Comparison of ENCODE assay signal across 8 cellular contexts in the genomic region with DNA sequence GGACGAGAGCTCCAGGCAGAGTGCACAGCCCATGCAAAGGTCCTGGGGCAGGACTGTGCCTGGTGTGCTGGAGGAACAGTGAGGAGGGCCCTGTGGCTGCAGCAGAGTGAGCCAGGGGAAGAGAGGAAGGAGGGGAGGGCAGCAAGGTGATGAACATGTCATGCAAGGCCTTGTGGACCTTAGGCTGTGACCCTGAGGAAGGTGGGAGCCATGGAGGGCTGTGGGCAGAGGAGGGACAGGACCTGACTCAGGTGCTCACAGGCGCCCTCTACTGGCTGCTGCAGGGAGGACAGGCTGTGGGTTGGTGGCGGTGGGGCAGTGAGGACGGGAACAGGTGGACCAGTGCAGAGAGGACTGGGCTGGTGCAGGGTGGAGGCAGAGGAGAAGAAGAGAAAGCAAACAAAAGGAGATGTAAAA.
DNase-seq lines count a peak whose midpoint lies in the region; TF ChIP-seq lines count a peak whose summit lies in the region.

No MANE protein-coding gene starts in this region.

- H3K4me1 Mint-ChIP-seq in endodermal cell = no peaks in the 10 kb centered on the region

- peaks cover 2% of the 10 kb centered on the region for H3K9me3 Mint-ChIP-seq in endodermal cell

- peaks cover 3% of the 10 kb centered on the region for H3K9me3 ChIP-seq in endodermal cell (ENCODE audit: control insufficient read depth, low read length)
- no peaks in the 10 kb centered on the region for H3K9me3 ChIP-seq in sigmoid colon

- WGBS in endodermal cell (ENCODE audit: insufficient coverage in 1 of 2, insufficient read length in 1 of 2), 2 experiments = 74 to 81% methylated on average over 1 to 4 of the region's 4 CpGs
- 56 to 64% methylated on average over 4 of the region's 4 CpGs for WGBS in sigmoid colon, 2 donors

- H3K27ac ChIP-seq in endodermal cell (ENCODE audit: low read depth, low read length) = no peak overlapping the region
- H3K27ac ChIP-seq in sigmoid colon = no peak overlapping the region

- no peak for TF ChIP-seq EP300 in sigmoid colon (IDR thresholded peaks at IDR 0.05)

- H3K4me3 Mint-ChIP-seq in endodermal cell = no peak overlapping the region

- H3K27me3 Mint-ChIP-seq in endodermal cell (ENCODE audit: insufficient read depth) = peaks cover 15% of the 10 kb centered on the region

- intact Hi-C loops in sigmoid colon (cut with DNase I) = no loop called here

- H3K36me3 ChIP-seq in endodermal cell (ENCODE audit: control insufficient read depth, insufficient read depth, low read length) = no peaks in the 10 kb centered on the region
- no peaks in the 10 kb centered on the region for H3K36me3 ChIP-seq in sigmoid colon

- H3K27ac Mint-ChIP-seq in endodermal cell = no peak overlapping the region

- TF ChIP-seq POLR2A in sigmoid colon (IDR thresholded peaks at IDR 0.05) = no peak

- TF ChIP-seq CTCF in endodermal cell (conservative IDR thresholded peaks at IDR 0.05) (peak; percentile 73), sigmoid colon (IDR thresholded peaks at IDR 0.05) (peak in 2 of 4 experiments; percentile 14 to 46)

- H3K36me3 Mint-ChIP-seq in endodermal cell (ENCODE audit: low read depth) = peaks cover 3% of the 10 kb centered on the region

- no peak overlapping the region for H3K9ac ChIP-seq in endodermal cell (ENCODE audit: extremely low read depth, low read length, poor library complexity, severe bottlenecking)

- peak; percentile 53 for DNase-seq in DMS 273 (lab: John Stamatoyannopoulos, UW; ENCODE audit: unreplicated experiment)
- DNase-seq in DMS 273 treated with DMSO at 0.1 percent for 48 hours (lab: John Stamatoyannopoulos, UW) = no peak
- DNase-seq in activated CD4-positive, alpha-beta T cell treated with anti-CD3 and anti-CD28 coated beads for 48 hours = peak; percentile 78
- peak; percentile 87 for DNase-seq in endodermal cell
- peak; percentile 24 to 56 for DNase-seq in stimulated activated CD4-positive, alpha-beta T cell treated with anti-CD3 and anti-CD28 coated beads, Interleukin-15, amount 100 ng/mL, for 48 hours (ENCODE audit: low read depth in 2 of 2)
- no peak for DNase-seq in NCI-H2107 treated with DMSO at 0.1 percent for 48 hours (lab: John Stamatoyannopoulos, UW; ENCODE audit: unreplicated experiment)
- DNase-seq in NCI-H187 treated with DMSO at 0.1 percent for 48 hours (lab: John Stamatoyannopoulos, UW) = no peak
- DNase-seq in sigmoid colon = no peak

- H3K27me3 ChIP-seq in endodermal cell (ENCODE audit: control insufficient read depth, insufficient read depth, low read length, poor library complexity, severe bottlenecking) (no peaks in the 10 kb centered on the region), sigmoid colon (no peaks in the 10 kb centered on the region)

- no peak overlapping the region for H3K4me3 ChIP-seq in endodermal cell (ENCODE audit: low read length)
- H3K4me3 ChIP-seq in sigmoid colon = no peak overlapping the region

- H3K4me1 ChIP-seq in endodermal cell (ENCODE audit: control insufficient read depth, insufficient read depth, low read length) = no peaks in the 10 kb centered on the region
- no peaks in the 10 kb centered on the region for H3K4me1 ChIP-seq in sigmoid colon

Comparison
In these comparisons a context has a peak if more than half of its experiments do, and no peak if none do; other contexts are left out.
1. DNase-seq: peak in DMS 273 (single experiment), activated CD4-positive, alpha-beta T cell treated with anti-CD3 and anti-CD28 coated beads for 48 hours (single experiment), endodermal cell (single experiment) and stimulated activated CD4-positive, alpha-beta T cell treated with anti-CD3 and anti-CD28 coated beads, Interleukin-15, amount 100 ng/mL, for 48 hours (2 of 2); none in DMS 273 treated with DMSO at 0.1 percent for 48 hours (single experiment), NCI-H2107 treated with DMSO at 0.1 percent for 48 hours (single experiment), NCI-H187 treated with DMSO at 0.1 percent for 48 hours (single experiment) and sigmoid colon (single experiment).